ENCODE assay signal across 25 cellular contexts in genomic region chr1:42675467-42675866, GRCh38.
"Had no signal": no experiment of that assay in that cellular context is flagged by ENCODE, and none has a peak within 500 bp of the region (broad histone marks: within the 10 kb centered on the region; RNA-seq: fewer than 3 reads in every experiment).

No MANE protein-coding gene starts in this region.

- H3K36me3 Mint-ChIP-seq: type B pancreatic cell had no signal

- H3K36me3 ChIP-seq: neural progenitor cell, prostate gland, right atrium auricular region had no signal

- H3K4me3 ChIP-seq: dorsolateral prefrontal cortex, neural progenitor cell, prostate gland, right atrium auricular region, smooth muscle cell, stomach, tibial artery had no signal

- H3K4me1 ChIP-seq: parathyroid adenoma, prostate gland had no signal

- H3K9me3 ChIP-seq: prostate gland, right atrium auricular region, stomach, tibial artery had no signal

- H3K9me3 Mint-ChIP-seq: naive thymus-derived CD4-positive, alpha-beta T cell; nephron; neural progenitor cell; type B pancreatic cell had no signal

- H3K27ac ChIP-seq: dorsolateral prefrontal cortex, neural progenitor cell, parathyroid adenoma, prostate gland had no signal

- H3K4me3 Mint-ChIP-seq: naive thymus-derived CD4-positive, alpha-beta T cell; nephron; neural progenitor cell; type B pancreatic cell had no signal

- ATAC-seq: naive thymus-derived CD4-positive, alpha-beta T cell; sciatic nerve had no signal

- FAIRE-seq: colon, frontal cortex, keratinocyte, urothelium cell line had no signal

- H3K27me3 Mint-ChIP-seq: naive thymus-derived CD4-positive, alpha-beta T cell; type B pancreatic cell had no signal

- H3K27me3 ChIP-seq: dorsolateral prefrontal cortex, neural progenitor cell, right atrium auricular region, stomach, tibial artery had no signal

- DNase-seq: dorsolateral prefrontal cortex; effector CD4-positive, alpha-beta T cell; mammary epithelial cell; mesendoderm; midbrain; naive thymus-derived CD4-positive, alpha-beta T cell; stimulated activated CD4-positive, alpha-beta T cell treated with anti-CD3 and anti-CD28 coated beads, Interleukin-12 subunit alpha, Interleukin-12 subunit beta, amount 100 ng/mL, for 4 hours; stimulated activated CD4-positive, alpha-beta T cell treated with anti-CD3 and anti-CD28 coated beads, Interleukin-1b, Interleukin-23, amount 100 ng/mL, for 48 hours; stimulated activated CD4-positive, alpha-beta T cell treated with anti-CD3 and anti-CD28 coated beads, Interleukin-4, amount 100 ng/mL, for 1 hour; stimulated activated CD8-positive, alpha-beta memory T cell treated with anti-CD3 and anti-CD28 coated beads, Interleukin-4, amount 100 ng/mL, for 48 hours; stimulated activated naive CD4-positive, alpha-beta T cell treated with Interleukin-2 at 50 U/mL for 16 hours; tibial artery had no signal

- H3K27ac Mint-ChIP-seq: nephron, neural progenitor cell, type B pancreatic cell had no signal
